In genomic region chr15:41042851-41043250, GRCh38 we compare ENCODE assay signal across 22 cellular contexts.
DNase-seq lines count a peak whose midpoint lies in the region; ATAC-seq, FAIRE-seq and TF ChIP-seq lines count a peak whose summit lies in the region.
"Had no signal": no experiment of that assay in that cellular context is flagged by ENCODE, and none has a peak within 500 bp of the region (broad histone marks: within the 10 kb centered on the region; RNA-seq: fewer than 3 reads in every experiment).

No MANE protein-coding gene starts in this region.

- H3K9me3 ChIP-seq in liver (ENCODE audit: control insufficient read depth in 4 of 4, low read length in 3 of 4) (no peaks in the 10 kb centered on the region), HepG2 (ENCODE audit: low read length) (no peaks in the 10 kb centered on the region), endodermal cell (ENCODE audit: control insufficient read depth, low read length) (peaks cover 12% of the 10 kb centered on the region), colonic mucosa (no peaks in the 10 kb centered on the region)

- no peak for TF ChIP-seq POLR2A in HepG2 (IDR thresholded peaks at IDR 0.05; ENCODE audit: insufficient read depth in 1 of 2, low read depth in 2 of 2, low read length in 2 of 2)

- H3K27me3 Mint-ChIP-seq in chondrocyte (ENCODE audit: low read depth) (no peaks in the 10 kb centered on the region), osteocyte (ENCODE audit: unreplicated experiment) (no peaks in the 10 kb centered on the region), endodermal cell (ENCODE audit: insufficient read depth) (no peaks in the 10 kb centered on the region)

- no peaks in the 10 kb centered on the region for H3K9me3 Mint-ChIP-seq in chondrocyte (ENCODE audit: low read depth)
- H3K9me3 Mint-ChIP-seq in osteocyte (ENCODE audit: unreplicated experiment): no peaks in the 10 kb centered on the region
- peaks cover 12% of the 10 kb centered on the region for H3K9me3 Mint-ChIP-seq in endodermal cell

- no TSS peak for BruUV-seq in HepG2 (replicated peaks; lab: Mats Ljungman, UMichigan)

- TF ChIP-seq CTCF in liver (IDR thresholded peaks at IDR 0.05; ENCODE audit: low read depth, low read length, missing input control) (no peak), HepG2 (CRISPR knock-in tag; IDR thresholded peaks at IDR 0.05) (no peak), chondrocyte (IDR thresholded peaks at IDR 0.05) (no peak), osteocyte (IDR thresholded peaks at IDR 0.05) (no peak), endodermal cell (conservative IDR thresholded peaks at IDR 0.05) (no peak), colonic mucosa (IDR thresholded peaks at IDR 0.05) (no peak)

- no peak for FAIRE-seq in HepG2 (lab: Jason Lieb, UNC)
- FAIRE-seq: D721Med had no signal

- no peak for ATAC-seq in HepG2
- ATAC-seq: Panc1, SK-N-SH treated with all-trans-retinoic acid at 6 μM for 48 hours had no signal

- in situ Hi-C loops in HepG2 (cut with HindIII; ENCODE audit: extremely low pct_ligation_motif_present, low pct_unique_long_range_greater_than_20kb): no loop called here

- intact Hi-C loops in HepG2 (cut with micrococcal nuclease; ENCODE audit: unreplicated experiment): no loop called here
- intact Hi-C loops in colonic mucosa (cut with DNase I): no loop called here

- no peaks in the 10 kb centered on the region; the same call in 1 of the 2 replicates for H4K20me1 ChIP-seq in HepG2 (ENCODE audit: insufficient read depth, low read length)

- H3K27ac ChIP-seq in liver (ENCODE audit: low read depth in 1 of 2, low read length in 2 of 2): peak overlapping the region; percentile 79
- H3K27ac ChIP-seq in HepG2 (ENCODE audit: extremely low read length, insufficient read depth, low read length): no peak overlapping the region
- no peak overlapping the region for H3K27ac ChIP-seq in endodermal cell (ENCODE audit: low read depth, low read length)
- H3K27ac ChIP-seq in colonic mucosa: no peak overlapping the region
- H3K27ac ChIP-seq: C4-2B had no signal

- H3K4me3 ChIP-seq in liver (ENCODE audit: low read depth in 1 of 3, low read length in 3 of 3) (no peak overlapping the region), HepG2 (replicated peaks in 1 of 3; ENCODE audit: insufficient read depth in 1 of 3, low read depth in 2 of 3, low read length in 3 of 3) (no peak overlapping the region), endodermal cell (ENCODE audit: low read length) (no peak overlapping the region), colonic mucosa (no peak overlapping the region)

- H3K4me3 Mint-ChIP-seq in chondrocyte (ENCODE audit: unreplicated experiment) (no peak overlapping the region), osteocyte (ENCODE audit: unreplicated experiment) (no peak overlapping the region), endodermal cell (no peak overlapping the region)

- H3K4me2 ChIP-seq in HepG2 (ENCODE audit: low read depth, low read length): no peak overlapping the region
- H3K4me2 ChIP-seq: KMS-11 had no signal

- H3K36me3 ChIP-seq in liver (ENCODE audit: control insufficient read depth in 4 of 4, insufficient read depth in 3 of 4, low read depth in 1 of 4, low read length in 3 of 4): peaks cover 7 to 24% (median 13%) of the 10 kb centered on the region in 4 donors
- peaks cover 7 to 67% of the 10 kb centered on the region in 2 experiments; a peak in 4 of 5 replicates for H3K36me3 ChIP-seq in HepG2 (replicated peaks in 1 of 2; ENCODE audit: control insufficient read depth in 1 of 2, insufficient read depth in 2 of 2, low read length in 2 of 2)
- H3K36me3 ChIP-seq in endodermal cell (ENCODE audit: control insufficient read depth, insufficient read depth, low read length): peaks cover 90% of the 10 kb centered on the region
- H3K36me3 ChIP-seq in colonic mucosa: no peaks in the 10 kb centered on the region

- DNase-seq in HepG2 (ENCODE audit: low spot score) (no peak), chondrocyte (ENCODE audit: low spot score) (no peak), osteocyte (ENCODE audit: extremely low spot score, unreplicated experiment) (no peak), NCI-H345 treated with DMSO at 0.1 percent for 48 hours (lab: John Stamatoyannopoulos, UW; ENCODE audit: unreplicated experiment) (no peak), DMS79 (lab: John Stamatoyannopoulos, UW) (no peak), endodermal cell (no peak), colonic mucosa (no peak)
- DNase-seq: 8988T, DMS53, GF-D8, NCI-H1105, NCI-H2029 treated with DMSO at 0.1 percent for 48 hours, NCI-H226, NCI-H524 treated with DMSO at 0.1 percent for 48 hours, NCI-H82, SIG-M5 had no signal

- WGBS in liver: 90% methylated on average over 5 of the region's 5 CpGs
- 97% methylated on average over 5 of the region's 5 CpGs for WGBS in HepG2 (ENCODE audit: low lambda C conversion rate)
- WGBS in endodermal cell (ENCODE audit: insufficient coverage in 1 of 2, insufficient read length in 1 of 2), 2 experiments: 96% methylated on average over 4 of the region's 5 CpGs; no CpG with 5 or more reads in 1 of the 2 experiments

- peak overlapping the region; percentile 64 for H3K27ac Mint-ChIP-seq in chondrocyte (ENCODE audit: unreplicated experiment)
- peak overlapping the region; percentile 82 for H3K27ac Mint-ChIP-seq in osteocyte (ENCODE audit: unreplicated experiment)
- H3K27ac Mint-ChIP-seq in endodermal cell: no peak overlapping the region

- H3K27me3 ChIP-seq in liver (ENCODE audit: control insufficient read depth in 4 of 4, insufficient read depth in 4 of 4, low read length in 3 of 4) (no peaks in the 10 kb centered on the region), HepG2 (ENCODE audit: control insufficient read depth in 1 of 2, insufficient read depth in 2 of 2, low read length in 2 of 2) (no peaks in the 10 kb centered on the region), endodermal cell (ENCODE audit: control insufficient read depth, insufficient read depth, low read length, poor library complexity, severe bottlenecking) (no peaks in the 10 kb centered on the region), colonic mucosa (no peaks in the 10 kb centered on the region)

- H3K79me2 ChIP-seq in HepG2 (ENCODE audit: insufficient read depth, low read length): no peaks in the 10 kb centered on the region

- TF ChIP-seq EP300 in HepG2 (IDR thresholded peaks at IDR 0.05; ENCODE audit: low read depth in 2 of 2, low read length in 2 of 2) (no peak), HepG2 (CRISPR knock-in tag; IDR thresholded peaks at IDR 0.05; ENCODE audit: borderline replicate concordance) (no peak)

- peaks cover 20% of the 10 kb centered on the region for H3K36me3 Mint-ChIP-seq in chondrocyte (ENCODE audit: low read depth)
- peaks cover 38% of the 10 kb centered on the region for H3K36me3 Mint-ChIP-seq in osteocyte (ENCODE audit: unreplicated experiment)
- H3K36me3 Mint-ChIP-seq in endodermal cell (ENCODE audit: low read depth): peaks cover 72% of the 10 kb centered on the region

- H2AFZ ChIP-seq in HepG2 (ENCODE audit: low read length): no peak overlapping the region

- POLR2A ChIA-PET in HepG2 (lab: Yijun Ruan, JAX): no interaction called here

- H3K4me1 ChIP-seq in liver (ENCODE audit: control insufficient read depth in 4 of 4, insufficient read depth in 4 of 4, low read length in 3 of 4) (peaks cover 5 to 21% (median 11%) of the 10 kb centered on the region in 4 donors), HepG2 (ENCODE audit: insufficient read depth, low read length) (0 out of 2 replicates have a peak, but pooled peaks cover under 1% of the 10 kb centered on the region), endodermal cell (ENCODE audit: control insufficient read depth, insufficient read depth, low read length) (no peaks in the 10 kb centered on the region), colonic mucosa (no peaks in the 10 kb centered on the region)

- TF ChIP-seq RAD21 in liver (IDR thresholded peaks at IDR 0.05) (no peak), HepG2 (CRISPR knock-in tag; IDR thresholded peaks at IDR 0.05) (no peak)

- peaks cover 38% of the 10 kb centered on the region for H3K4me1 Mint-ChIP-seq in chondrocyte (ENCODE audit: low read depth)
- peaks cover 28% of the 10 kb centered on the region for H3K4me1 Mint-ChIP-seq in osteocyte (ENCODE audit: unreplicated experiment)
- no peaks in the 10 kb centered on the region for H3K4me1 Mint-ChIP-seq in endodermal cell

- CTCF ChIA-PET in HepG2 (lab: Yijun Ruan, JAX; ENCODE audit: low intra/inter-chr PET ratio, low total read pairs): no interaction called here

- H3K9ac ChIP-seq in liver (ENCODE audit: low read depth in 1 of 2, low read length in 2 of 2) (no peak overlapping the region), HepG2 (ENCODE audit: insufficient read depth, low read depth, low read length) (no peak overlapping the region), endodermal cell (ENCODE audit: extremely low read depth, low read length, poor library complexity, severe bottlenecking) (no peak overlapping the region), colonic mucosa (ENCODE audit: low read depth in 2 of 2, low read length in 2 of 2) (no peak overlapping the region)
- H3K9ac ChIP-seq: KMS-11 had no signal

TF ChIP-seq in liver, 16 proteins besides CTCF, POLR2A, EP300 and RAD21:
- TF ChIP-seq HNF4G (IDR thresholded peaks at IDR 0.05) (no peak), EGR1 (IDR thresholded peaks at IDR 0.05; ENCODE audit: low read depth in 2 of 2) (no peak), JUND (IDR thresholded peaks at IDR 0.05) (no peak)

TF ChIP-seq in HepG2, 621 proteins besides CTCF, POLR2A, EP300 and RAD21 (continues in another document):
- no peak for TF ChIP-seq SSRP1 (CRISPR knock-in tag; IDR thresholded peaks at IDR 0.05)
- no peak for TF ChIP-seq ZNF781 (CRISPR knock-in tag; IDR thresholded peaks at IDR 0.05; ENCODE audit: borderline replicate concordance, not compliant biosample characterization)
- TF ChIP-seq NCOR1 (IDR thresholded peaks at IDR 0.05; ENCODE audit: borderline replicate concordance, low read length): no peak

Comparison
In these comparisons a context has a peak if more than half of its experiments do, and no peak if none do; other contexts are left out.
1. H3K27ac ChIP-seq: peak in liver (2 of 2); none in HepG2 (single experiment), endodermal cell (single experiment) and colonic mucosa (single experiment).